1 cellular context compared by ENCODE assay signal in the genomic region with DNA sequence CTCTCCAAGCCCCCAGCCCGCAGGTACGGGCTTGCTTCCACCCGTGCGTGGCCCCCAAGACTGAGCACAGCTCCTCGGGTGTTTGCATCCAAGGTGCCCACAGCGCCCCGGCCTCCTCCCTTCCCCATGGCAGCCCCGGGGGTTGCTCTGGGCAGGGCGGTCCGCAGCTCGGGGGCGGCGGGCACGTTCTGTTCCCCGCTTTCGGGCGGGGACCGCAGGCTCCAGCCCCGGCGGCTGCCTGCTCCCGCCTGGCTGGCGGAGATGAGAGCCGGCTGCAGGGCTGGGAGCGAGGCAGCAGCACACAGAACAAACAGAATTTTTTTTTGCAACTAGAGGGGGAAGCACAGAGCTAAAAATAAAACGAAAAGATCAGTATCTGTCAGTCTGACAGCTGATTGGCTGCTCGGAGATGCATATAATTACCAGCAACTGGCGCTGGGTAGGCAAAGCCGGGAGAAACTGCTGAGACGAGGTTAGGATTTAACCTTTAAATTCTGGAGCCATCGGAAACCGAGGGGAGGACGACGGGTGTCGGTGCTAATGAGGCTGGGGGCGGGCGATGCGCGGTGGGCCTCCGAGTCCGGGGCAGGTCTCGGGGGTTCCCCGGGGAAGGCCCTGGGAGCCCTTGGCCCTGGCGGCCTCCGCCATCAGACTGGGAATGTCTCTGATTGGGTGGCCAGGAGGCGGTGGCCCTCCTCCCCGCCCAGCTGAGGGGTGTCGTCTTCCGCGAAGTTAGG.
TF ChIP-seq lines count a peak whose summit lies in the region.

No MANE protein-coding gene starts in this region.

TF ChIP-seq in K562, 482 proteins besides CTCF, POLR2A, EP300 and RAD21 (continued from another document):
- TF ChIP-seq HOXB6 (CRISPR knock-in tag; IDR thresholded peaks at IDR 0.05; ENCODE audit: borderline replicate concordance) (no peak), HNRNPK (IDR thresholded peaks at IDR 0.05; ENCODE audit: low read depth, low read length, poor library complexity, severe bottlenecking) (no peak), ETV1 (tag; conservative IDR thresholded peaks at IDR 0.05; ENCODE audit: low read depth) (no peak), ZNF75A (CRISPR knock-in tag; IDR thresholded peaks at IDR 0.05) (no peak)
- TF ChIP-seq, protein P1, sequence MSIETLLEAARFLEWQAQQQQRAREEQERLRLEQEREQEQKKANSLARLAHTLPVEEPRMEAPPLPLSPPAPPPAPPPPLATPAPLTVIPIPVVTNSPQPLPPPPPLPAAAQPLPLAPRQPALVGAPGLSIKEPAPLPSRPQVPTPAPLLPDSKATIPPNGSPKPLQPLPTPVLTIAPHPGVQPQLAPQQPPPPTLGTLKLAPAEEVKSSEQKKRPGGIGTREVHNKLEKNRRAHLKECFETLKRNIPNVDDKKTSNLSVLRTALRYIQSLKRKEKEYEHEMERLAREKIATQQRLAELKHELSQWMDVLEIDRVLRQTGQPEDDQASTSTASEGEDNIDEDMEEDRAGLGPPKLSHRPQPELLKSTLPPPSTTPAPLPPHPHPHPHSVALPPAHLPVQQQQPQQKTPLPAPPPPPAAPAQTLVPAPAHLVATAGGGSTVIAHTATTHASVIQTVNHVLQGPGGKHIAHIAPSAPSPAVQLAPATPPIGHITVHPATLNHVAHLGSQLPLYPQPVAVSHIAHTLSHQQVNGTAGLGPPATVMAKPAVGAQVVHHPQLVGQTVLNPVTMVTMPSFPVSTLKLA (conservative IDR thresholded peaks at IDR 0.05) = no peak
- TF ChIP-seq, protein P2, sequence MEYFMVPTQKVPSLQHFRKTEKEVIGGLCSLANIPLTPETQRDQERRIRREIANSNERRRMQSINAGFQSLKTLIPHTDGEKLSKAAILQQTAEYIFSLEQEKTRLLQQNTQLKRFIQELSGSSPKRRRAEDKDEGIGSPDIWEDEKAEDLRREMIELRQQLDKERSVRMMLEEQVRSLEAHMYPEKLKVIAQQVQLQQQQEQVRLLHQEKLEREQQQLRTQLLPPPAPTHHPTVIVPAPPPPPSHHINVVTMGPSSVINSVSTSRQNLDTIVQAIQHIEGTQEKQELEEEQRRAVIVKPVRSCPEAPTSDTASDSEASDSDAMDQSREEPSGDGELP (CRISPR knock-in tag; IDR thresholded peaks at IDR 0.05; ENCODE audit: borderline replicate concordance) = peak; percentile 50
TF ChIP-seq in K562: peak in this region for 26.
